In genomic region chr15:50414624-50415023, GRCh38 we compare ENCODE assay signal across 27 cellular contexts.
"Had no signal": no experiment of that assay in that cellular context is flagged by ENCODE, and none has a peak within 500 bp of the region (broad histone marks: within the 10 kb centered on the region; RNA-seq: fewer than 3 reads in every experiment).

No MANE protein-coding gene starts in this region.

- H3K4me1 ChIP-seq: stomach, suprapubic skin, testis, thyroid gland, tibial artery, tibial nerve, transverse colon, upper lobe of left lung, upper lobe of right lung, uterus, vagina had no signal

- H3K4me3 ChIP-seq: stomach, suprapubic skin, testis, thoracic aorta, thyroid gland, tibial artery, tibial nerve, transverse colon, upper lobe of left lung, upper lobe of right lung, uterus, vagina had no signal

- DNase-seq: stimulated activated CD4-positive, alpha-beta T cell treated with anti-CD3 and anti-CD28 coated beads, Interleukin-2, amount 100 ng/mL, for 48 hours; stimulated activated CD4-positive, alpha-beta T cell treated with anti-CD3 and anti-CD28 coated beads, Interleukin-4, amount 100 ng/mL, for 1 hour; stimulated activated CD4-positive, alpha-beta T cell treated with anti-CD3 and anti-CD28 coated beads, Interleukin-4, amount 100 ng/mL, for 24 hours; stimulated activated CD4-positive, alpha-beta T cell treated with anti-CD3 and anti-CD28 coated beads, Interleukin-4, amount 100 ng/mL, for 4 hours; stimulated activated CD8-positive, alpha-beta memory T cell treated with anti-CD3 and anti-CD28 coated beads, Interleukin-4, amount 100 ng/mL, for 48 hours; stimulated activated naive B cell treated with anti-CD40 and anti-IgM and Interleukin-4, amounts not matched to agents 10 μg/mL and 1 μg/mL and 100 μg/mL, for 72 hours; stimulated activated naive CD4-positive, alpha-beta T cell; stimulated activated naive CD4-positive, alpha-beta T cell treated with Interleukin-2 at 50 U/mL for 16 hours; stimulated activated naive CD8-positive, alpha-beta T cell treated with anti-CD3 and anti-CD28 coated beads, Interleukin-15, amount 100 ng/mL, for 72 hours; stimulated activated naive CD8-positive, alpha-beta T cell treated with anti-CD3 and anti-CD28 coated beads, Interleukin-15, Interleukin-2, amounts not matched to agents 100 U/mL and 50 U/mL, for 24 hours; stomach; substantia nigra; testis; thyroid gland; tibial artery; transverse colon; trophoblast cell; upper lobe of left lung; upper lobe of right lung; uterus had no signal

- H3K27me3 ChIP-seq: stomach, suprapubic skin, testis, thyroid gland, tibial artery, tibial nerve, transverse colon, upper lobe of left lung, upper lobe of right lung, uterus, vagina had no signal

- H3K27ac ChIP-seq: stomach, suprapubic skin, testis, thoracic aorta, thyroid gland, tibial artery, tibial nerve, transverse colon, upper lobe of left lung, upper lobe of right lung, uterus, vagina had no signal

- ATAC-seq: stimulated activated effector memory CD8-positive, alpha-beta T cell treated with anti-CD3 and anti-CD28 coated beads, Interleukin-12 subunit alpha, Interleukin-12 subunit beta, amount 100 ng/mL, for 72 hours; stimulated activated memory B cell treated with anti-CD40 and anti-IgM and Interleukin-4, amounts not matched to agents 10 μg/mL and 1 μg/mL and 100 μg/mL, for 72 hours; stimulated activated naive B cell treated with anti-CD40 and anti-IgM and Interleukin-4, amounts not matched to agents 10 μg/mL and 1 μg/mL and 100 μg/mL, for 72 hours; stimulated activated naive CD8-positive, alpha-beta T cell treated with anti-CD3 and anti-CD28 coated beads, Interleukin-15, amount 100 ng/mL, for 72 hours; stimulated activated naive CD8-positive, alpha-beta T cell treated with anti-CD3 and anti-CD28 coated beads, Interleukin-15, Interleukin-2, amounts not matched to agents 100 U/mL and 50 U/mL, for 24 hours; upper lobe of right lung had no signal

- H3K36me3 ChIP-seq: stomach, suprapubic skin, thoracic aorta, thyroid gland, tibial artery, tibial nerve, transverse colon, upper lobe of left lung, upper lobe of right lung, uterus, vagina had no signal

- FAIRE-seq: urothelium cell line had no signal

- H3K9me3 ChIP-seq: stomach, suprapubic skin, testis, thoracic aorta, thyroid gland, tibial artery, tibial nerve, transverse colon, upper lobe of left lung, upper lobe of right lung, uterus, vagina had no signal
